In the genomic region with DNA sequence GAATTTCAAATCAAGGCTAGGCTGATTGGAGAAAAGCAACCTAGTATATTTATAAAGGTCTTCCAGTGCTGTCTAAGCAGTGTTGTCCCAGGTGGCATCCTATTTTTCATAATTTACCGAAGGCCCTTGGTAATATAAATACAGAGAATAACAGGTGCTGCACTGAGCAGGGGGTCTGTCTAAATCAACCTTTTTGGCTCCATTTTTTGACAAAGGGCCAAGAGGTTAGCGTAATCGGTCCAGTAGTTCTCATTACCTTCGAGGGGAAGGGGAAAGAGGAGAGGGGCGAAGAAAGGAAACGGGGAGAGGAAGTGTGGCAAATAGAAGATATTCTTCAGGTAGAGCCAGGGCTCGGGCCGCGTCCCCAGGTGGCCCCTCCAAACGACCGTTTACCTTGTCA, we compare ENCODE assay signal across 1 cellular context.
TF ChIP-seq lines count a peak whose summit lies in the region.

No MANE protein-coding gene starts in this region.

TF ChIP-seq in IMR-90, 13 proteins besides CTCF, POLR2A, EP300 and RAD21:
- TF ChIP-seq NFE2L2 (IDR thresholded peaks at IDR 0.05; ENCODE audit: low read depth, low read length), result no peak
- TF ChIP-seq CEBPB (IDR thresholded peaks at IDR 0.05; ENCODE audit: low read depth, low read length), result no peak
- no peak for TF ChIP-seq SMC3 (IDR thresholded peaks at IDR 0.05; ENCODE audit: low read depth, low read length)
- TF ChIP-seq, protein P1, sequence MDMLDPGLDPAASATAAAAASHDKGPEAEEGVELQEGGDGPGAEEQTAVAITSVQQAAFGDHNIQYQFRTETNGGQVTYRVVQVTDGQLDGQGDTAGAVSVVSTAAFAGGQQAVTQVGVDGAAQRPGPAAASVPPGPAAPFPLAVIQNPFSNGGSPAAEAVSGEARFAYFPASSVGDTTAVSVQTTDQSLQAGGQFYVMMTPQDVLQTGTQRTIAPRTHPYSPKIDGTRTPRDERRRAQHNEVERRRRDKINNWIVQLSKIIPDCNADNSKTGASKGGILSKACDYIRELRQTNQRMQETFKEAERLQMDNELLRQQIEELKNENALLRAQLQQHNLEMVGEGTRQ (IDR thresholded peaks at IDR 0.05; ENCODE audit: low read depth, low read length), result no peak
- TF ChIP-seq MAFK (IDR thresholded peaks at IDR 0.05; ENCODE audit: low read depth, low read length), result no peak
- no peak for TF ChIP-seq RFX5 (IDR thresholded peaks at IDR 0.05; ENCODE audit: low read depth, low read length)
- TF ChIP-seq FOS (IDR thresholded peaks at IDR 0.05; ENCODE audit: low read depth, low read length), result no peak
- no peak for TF ChIP-seq RCOR1 (IDR thresholded peaks at IDR 0.05; ENCODE audit: insufficient replicate concordance, low read length)
- TF ChIP-seq, protein P2, sequence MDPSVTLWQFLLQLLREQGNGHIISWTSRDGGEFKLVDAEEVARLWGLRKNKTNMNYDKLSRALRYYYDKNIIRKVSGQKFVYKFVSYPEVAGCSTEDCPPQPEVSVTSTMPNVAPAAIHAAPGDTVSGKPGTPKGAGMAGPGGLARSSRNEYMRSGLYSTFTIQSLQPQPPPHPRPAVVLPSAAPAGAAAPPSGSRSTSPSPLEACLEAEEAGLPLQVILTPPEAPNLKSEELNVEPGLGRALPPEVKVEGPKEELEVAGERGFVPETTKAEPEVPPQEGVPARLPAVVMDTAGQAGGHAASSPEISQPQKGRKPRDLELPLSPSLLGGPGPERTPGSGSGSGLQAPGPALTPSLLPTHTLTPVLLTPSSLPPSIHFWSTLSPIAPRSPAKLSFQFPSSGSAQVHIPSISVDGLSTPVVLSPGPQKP (IDR thresholded peaks at IDR 0.05; ENCODE audit: borderline replicate concordance, low read depth, low read length), result no peak
- no peak for TF ChIP-seq CHD1 (IDR thresholded peaks at IDR 0.05; ENCODE audit: low read depth, low read length)
- TF ChIP-seq MAZ (IDR thresholded peaks at IDR 0.05; ENCODE audit: borderline replicate concordance, low read depth, low read length), result no peak
- TF ChIP-seq BHLHE40 (IDR thresholded peaks at IDR 0.05; ENCODE audit: low read depth, low read length), result no peak
- no peak for TF ChIP-seq MXI1 (IDR thresholded peaks at IDR 0.05; ENCODE audit: borderline replicate concordance, low read depth, low read length)
